In the genomic region with DNA sequence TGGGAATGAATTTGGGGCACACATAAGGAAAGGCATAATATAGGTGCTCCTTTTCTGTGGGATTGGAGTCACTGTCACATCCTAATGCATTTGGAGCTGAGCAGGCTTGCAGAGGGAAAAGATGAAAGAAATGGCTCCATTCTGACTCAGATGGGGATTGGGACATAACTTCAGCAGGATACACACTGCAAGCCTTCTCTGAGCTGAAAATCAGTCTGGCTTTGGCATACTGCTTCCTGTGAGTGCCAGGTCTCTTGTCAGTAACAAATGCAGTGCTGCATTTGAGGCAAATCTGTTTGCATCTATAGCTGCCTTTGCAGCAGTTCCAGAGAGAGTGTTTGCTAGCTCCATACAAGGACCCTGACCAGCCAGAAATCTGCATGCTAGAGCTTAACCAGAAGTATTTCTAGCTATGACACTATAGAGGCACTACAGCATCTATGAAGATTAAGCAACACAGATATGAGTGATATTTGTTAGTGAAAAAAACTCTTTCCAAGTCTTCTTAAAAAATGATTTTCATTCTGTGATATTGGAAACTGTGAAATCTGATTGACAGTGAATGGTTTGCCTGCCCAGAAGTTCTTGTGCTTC, we compare ENCODE assay signal across 7 cellular contexts.
DNase-seq lines count a peak whose midpoint lies in the region; ATAC-seq and TF ChIP-seq lines count a peak whose summit lies in the region.
"Not testable (repeated sequence)": the region's sequence is repeated elsewhere in the genome, so short reads cannot be mapped to it uniquely, and the experiment has no call there.

No MANE protein-coding gene starts in this region.

- not testable (repeated sequence) for H2BK12ac ChIP-seq in trophoblast cell (ENCODE audit: low read length)

- not testable (repeated sequence) for H3K9ac ChIP-seq in GM23248; trophoblast cell (ENCODE audit: low read length)

- not testable (repeated sequence) for H2BK5ac ChIP-seq in trophoblast cell (ENCODE audit: low read depth, low read length, poor library complexity)

- peak; percentile 58 for ATAC-seq in foreskin keratinocyte

- not testable (repeated sequence) for H2AK5ac ChIP-seq in trophoblast cell (ENCODE audit: low read length)

- H3K4me3 ChIP-seq in GM23248; trophoblast cell (ENCODE audit: low read depth, low read length): not testable (repeated sequence)

- in situ Hi-C loops in GM23248 (cut with MboI): not testable (repeated sequence)

- not testable (repeated sequence) for TF ChIP-seq CTCF in foreskin keratinocyte (conservative IDR thresholded peaks at IDR 0.05)

- not testable (repeated sequence) for H3K4me1 ChIP-seq in GM23248 (ENCODE audit: insufficient read depth); foreskin keratinocyte; trophoblast cell (ENCODE audit: control insufficient read depth in 1 of 2, insufficient read depth in 2 of 2, low read length in 2 of 2)

- H3K79me1 ChIP-seq in trophoblast cell (ENCODE audit: low read length): not testable (repeated sequence)

- H3K79me2 ChIP-seq in GM23248 (ENCODE audit: insufficient read depth); trophoblast cell (ENCODE audit: control insufficient read depth, insufficient read depth, low read length, poor library complexity): not testable (repeated sequence)

- not testable (repeated sequence) for H3K9me2 ChIP-seq in GM23248 (ENCODE audit: insufficient read depth)

- not testable (repeated sequence) for H3K18ac ChIP-seq in trophoblast cell (ENCODE audit: low read length)

- DNase-seq in GM23248 (peak; percentile 26), NCI-H226 (peak; percentile 1), amniotic epithelial cell (ENCODE audit: low read depth) (peak; percentile 37), cerebellar cortex (ENCODE audit: low spot score) (peak; percentile 34), fibroblast of gingiva (ENCODE audit: low read depth) (peak; percentile 41), foreskin keratinocyte (peak; percentile 0 to 15), trophoblast cell (peak; percentile 0 to 3)

- not testable (repeated sequence) for H2AFZ ChIP-seq in GM23248; trophoblast cell (ENCODE audit: insufficient read depth, low read length, poor library complexity)

- H3K27me3 ChIP-seq in GM23248 (replicated peaks; ENCODE audit: insufficient read depth); foreskin keratinocyte; trophoblast cell (ENCODE audit: insufficient read depth, low read length): not testable (repeated sequence)

- H4K12ac ChIP-seq in trophoblast cell (ENCODE audit: low read depth, low read length): not testable (repeated sequence)

- H3K9me3 ChIP-seq in GM23248 (ENCODE audit: low read depth); trophoblast cell (ENCODE audit: insufficient read depth, low read depth, low read length): not testable (repeated sequence)

- H3K4me2 ChIP-seq in GM23248 (ENCODE audit: unreplicated experiment); trophoblast cell (ENCODE audit: low read length): not testable (repeated sequence)

- not testable (repeated sequence) for H4K8ac ChIP-seq in trophoblast cell (ENCODE audit: low read depth, low read length)

- not testable (repeated sequence) for H3F3A ChIP-seq in GM23248 (ENCODE audit: insufficient read depth)

- H3K27ac ChIP-seq in GM23248; foreskin keratinocyte; trophoblast cell (ENCODE audit: low read depth, low read length): not testable (repeated sequence)

- not testable (repeated sequence) for H4K91ac ChIP-seq in trophoblast cell (ENCODE audit: low read depth, low read length)

- H3K14ac ChIP-seq in trophoblast cell (ENCODE audit: low read length): not testable (repeated sequence)

- H2BK120ac ChIP-seq in trophoblast cell (ENCODE audit: insufficient read depth, low read length, poor library complexity): not testable (repeated sequence)

- not testable (repeated sequence) for H3K23ac ChIP-seq in trophoblast cell (ENCODE audit: low read length)

- H3K36me3 ChIP-seq in GM23248 (ENCODE audit: low read depth); trophoblast cell (ENCODE audit: control insufficient read depth in 1 of 2, insufficient read depth in 2 of 2, low read length in 2 of 2): not testable (repeated sequence)

- H4K20me1 ChIP-seq in GM23248 (ENCODE audit: insufficient read depth): not testable (repeated sequence)

- not testable (repeated sequence) for H3K4ac ChIP-seq in trophoblast cell (ENCODE audit: low read depth, low read length)
